In the genomic region with DNA sequence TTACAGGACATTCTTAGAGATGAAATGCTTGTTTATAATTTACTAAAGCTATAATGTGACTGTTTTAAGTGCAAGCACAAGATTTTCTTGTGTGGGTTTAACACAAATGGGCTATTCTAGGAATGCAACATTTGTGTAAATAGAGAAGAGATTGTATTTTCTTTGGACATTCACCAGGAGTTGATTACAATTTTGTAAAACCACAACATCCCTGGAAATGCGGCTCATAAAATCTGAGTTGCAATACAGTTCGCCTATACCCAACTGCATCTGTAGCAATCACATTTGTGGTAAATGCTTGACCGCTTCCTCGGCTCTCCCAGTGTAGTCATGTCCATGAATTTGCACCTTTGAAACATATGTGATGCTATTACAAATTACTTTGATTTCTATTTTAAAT, we compare ENCODE assay signal across 19 cellular contexts.
A peak's percentile ranks its signal among the peaks of the same experiment; 100 is the strongest.
DNase-seq lines count a peak whose midpoint lies in the region; ATAC-seq and TF ChIP-seq lines count a peak whose summit lies in the region.
"Had no signal": no experiment of that assay in that cellular context is flagged by ENCODE, and none has a peak within 500 bp of the region (broad histone marks: within the 10 kb centered on the region; RNA-seq: fewer than 3 reads in every experiment).

No MANE protein-coding gene starts in this region.

- peak; percentile 10 for DNase-seq in Daoy (ENCODE audit: low read depth)
- peak; percentile 47 to 65 for DNase-seq in SJSA1 (ENCODE audit: low read depth in 1 of 2, low spot score in 2 of 2)
- DNase-seq in fibroblast of lung (ENCODE audit: low read depth in 2 of 2) = peak; percentile 93 to 97
- DNase-seq in retinal pigment epithelial cell (ENCODE audit: low read depth) = peak; percentile 73
- DNase-seq in C1 segment of cervical spinal cord (lab: John Stamatoyannopoulos, UW) = no peak
- DNase-seq in posterior cingulate gyrus = no peak
- no peak for DNase-seq in vagina (ENCODE audit: extremely low spot score in 2 of 2)
- DNase-seq: activated naive CD4-positive, alpha-beta T cell treated with Interleukin-2 at 50 U/mL for 16 hours; activated T-cell treated with anti-CD3 and anti-CD28 coated beads for 4 hours; DMS153; NCI-H1105; NCI-H2171; stimulated activated CD4-positive, alpha-beta T cell treated with anti-CD3 and anti-CD28 coated beads, Interleukin-1b, Interleukin-23, amount 100 ng/mL, for 48 hours had no signal

- no peaks in the 10 kb centered on the region for H3K9me3 ChIP-seq in SJSA1 (replicated peaks)
- no peaks in the 10 kb centered on the region for H3K9me3 ChIP-seq in fibroblast of lung (ENCODE audit: control insufficient read depth, insufficient read depth, low read depth, low read length)
- H3K9me3 ChIP-seq in vagina = no peaks in the 10 kb centered on the region
- H3K9me3 ChIP-seq: BLaER1, right atrium auricular region had no signal

- H3K4me1 ChIP-seq in SJSA1 (replicated peaks) (peaks cover 15% of the 10 kb centered on the region), fibroblast of lung (ENCODE audit: control insufficient read depth, extremely low read depth, insufficient read depth, low read length) (no peaks in the 10 kb centered on the region), vagina (no peaks in the 10 kb centered on the region)
- H3K4me1 ChIP-seq: BLaER1, right atrium auricular region had no signal

- TF ChIP-seq CTCF in fibroblast of lung (conservative IDR thresholded peaks at IDR 0.05 in 1 of 2, IDR thresholded peaks at IDR 0.05 in 1 of 2; ENCODE audit: low read depth in 1 of 2, low read length in 2 of 2) = no peak
- no peak for TF ChIP-seq CTCF in retinal pigment epithelial cell (conservative IDR thresholded peaks at IDR 0.05; ENCODE audit: low read depth, low read length)
- no peak for TF ChIP-seq CTCF in vagina (IDR thresholded peaks at IDR 0.05)

- H3K36me3 ChIP-seq in SJSA1 (no peaks in the 10 kb centered on the region), fibroblast of lung (ENCODE audit: control insufficient read depth, insufficient read depth, low read length) (no peaks in the 10 kb centered on the region), vagina (no peaks in the 10 kb centered on the region)
- H3K36me3 ChIP-seq: BLaER1, cardiac muscle cell, right atrium auricular region had no signal

- intact Hi-C loops in posterior cingulate gyrus (cut with DNase I) = no loop called here
- intact Hi-C loops in vagina (cut with DNase I) = no loop called here

- TF ChIP-seq POLR2A in vagina (IDR thresholded peaks at IDR 0.05) = no peak

- H3K4me2 ChIP-seq in fibroblast of lung (ENCODE audit: extremely low read depth, insufficient read depth, low read length) = no peak overlapping the region
- H3K4me2 ChIP-seq: BLaER1, KMS-11 had no signal

- no peaks in the 10 kb centered on the region for H3K79me2 ChIP-seq in fibroblast of lung (ENCODE audit: control insufficient read depth, insufficient read depth, low read length)

- no peak for ATAC-seq in HG03432 (IDR thresholded peaks at IDR 0.05; ENCODE audit: unreplicated experiment)
- ATAC-seq: Panc1 had no signal

- H3K27me3 ChIP-seq in SJSA1 (replicated peaks) = no peaks in the 10 kb centered on the region
- no peaks in the 10 kb centered on the region for H3K27me3 ChIP-seq in fibroblast of lung (ENCODE audit: control insufficient read depth, insufficient read depth, low read length)
- no peaks in the 10 kb centered on the region for H3K27me3 ChIP-seq in vagina
- H3K27me3 ChIP-seq: BLaER1, cardiac muscle cell, right atrium auricular region had no signal

- no peaks in the 10 kb centered on the region for H4K20me1 ChIP-seq in fibroblast of lung (ENCODE audit: control insufficient read depth, extremely low read depth, insufficient read depth, low read length)
- H4K20me1 ChIP-seq: BLaER1 had no signal

- H3K27ac ChIP-seq in SJSA1 (no peak overlapping the region), fibroblast of lung (ENCODE audit: insufficient read depth, low read length) (no peak overlapping the region), vagina (no peak overlapping the region)
- H3K27ac ChIP-seq: BLaER1, cardiac muscle cell, KMS-11, right atrium auricular region had no signal

- H3K9ac ChIP-seq in fibroblast of lung (ENCODE audit: insufficient read depth, low read length) = no peak overlapping the region
- H3K9ac ChIP-seq: BLaER1, KMS-11 had no signal

- no peak overlapping the region for H2AFZ ChIP-seq in fibroblast of lung (ENCODE audit: low read length)

- H3K4me3 ChIP-seq in SJSA1 (no peak overlapping the region), fibroblast of lung (replicated peaks in 1 of 4; ENCODE audit: control extremely low read depth in 1 of 4, insufficient read depth in 1 of 4, low read depth in 3 of 4, low read length in 4 of 4) (no peak overlapping the region), retinal pigment epithelial cell (ENCODE audit: low read length) (no peak overlapping the region), vagina (no peak overlapping the region)
- H3K4me3 ChIP-seq: BLaER1, cardiac muscle cell, right atrium auricular region had no signal

Comparison
In these comparisons a context has a peak if more than half of its experiments do, and no peak if none do; other contexts are left out.
1. DNase-seq: peak in Daoy (single experiment), SJSA1 (2 of 2), fibroblast of lung (2 of 2) and retinal pigment epithelial cell (single experiment); none in C1 segment of cervical spinal cord (0 of 14), posterior cingulate gyrus (0 of 10) and vagina (0 of 2).